ENCODE assay signal across 11 cellular contexts in the genomic region with DNA sequence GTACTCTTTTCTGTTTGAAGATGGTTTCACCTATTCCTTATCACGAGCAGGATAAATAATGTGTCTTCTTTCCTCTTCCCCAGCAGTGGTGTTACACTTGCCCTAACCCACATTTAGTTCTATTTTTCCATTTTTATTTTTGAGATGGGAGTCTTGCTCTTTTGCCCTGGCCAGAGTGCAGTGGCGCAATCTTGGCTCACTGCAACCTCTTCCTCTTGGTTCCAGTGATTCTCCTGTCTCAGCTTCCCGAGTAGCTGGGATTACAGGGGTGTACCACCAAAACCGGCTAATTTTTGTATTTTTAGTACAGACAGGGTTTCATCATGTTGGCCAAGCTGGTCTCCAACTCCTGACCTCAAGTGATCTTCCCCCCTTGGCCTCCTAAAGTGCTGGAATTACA.
DNase-seq lines count a peak whose midpoint lies in the region; ATAC-seq, FAIRE-seq and TF ChIP-seq lines count a peak whose summit lies in the region.
"Had no signal": no experiment of that assay in that cellular context is flagged by ENCODE, and none has a peak within 500 bp of the region (broad histone marks: within the 10 kb centered on the region; RNA-seq: fewer than 3 reads in every experiment).

No MANE protein-coding gene starts in this region.

- no peak for FAIRE-seq in pancreas (lab: Jason Lieb, UNC)

- BruUV-seq in MCF 10A (replicated peaks; lab: Mats Ljungman, UMichigan): no TSS peak
- BruUV-seq in mammary epithelial cell (replicated peaks; lab: Mats Ljungman, UMichigan): no TSS peak

- POLR2A ChIA-PET in MCF 10A (lab: Yijun Ruan, JAX): interaction anchor here (0.6 to 2.2 kb wide), 7 partner anchors 11 to 372 kb away, joined by 3 to 8 read pairs (median 4); a partner anchor contains a TSS

- H3K4me2 ChIP-seq in mammary epithelial cell (ENCODE audit: insufficient read depth, low read depth, low read length): no peak overlapping the region

- TF ChIP-seq POLR2A in vagina (IDR thresholded peaks at IDR 0.05): no peak

- H4K20me1 ChIP-seq in mammary epithelial cell (ENCODE audit: insufficient read depth, low read length): no peaks in the 10 kb centered on the region

- H3K9me3 ChIP-seq in mammary epithelial cell (replicated peaks; ENCODE audit: insufficient read depth, low read length) (no peaks in the 10 kb centered on the region), cardiac muscle cell (ENCODE audit: low read depth) (no peaks in the 10 kb centered on the region), pancreas (no peaks in the 10 kb centered on the region), vagina (no peaks in the 10 kb centered on the region)

- no peak overlapping the region for H3K9ac ChIP-seq in mammary epithelial cell (ENCODE audit: insufficient read depth, low read length)

- H3K9me3 Mint-ChIP-seq in MCF 10A (ENCODE audit: unreplicated experiment): no peaks in the 10 kb centered on the region

- ATAC-seq in pancreas (no peak), HG03457 (IDR thresholded peaks at IDR 0.05; ENCODE audit: unreplicated experiment) (no peak), HG03521 (IDR thresholded peaks at IDR 0.05; ENCODE audit: unreplicated experiment) (no peak)

- H3K4me1 ChIP-seq in mammary epithelial cell (ENCODE audit: insufficient read depth, low read length): no peaks in the 10 kb centered on the region
- peaks cover 41% of the 10 kb centered on the region for H3K4me1 ChIP-seq in cardiac muscle cell (ENCODE audit: low read depth)
- peaks cover 18 to 47% (median 42%) of the 10 kb centered on the region in 3 donors for H3K4me1 ChIP-seq in pancreas
- peaks cover 29% of the 10 kb centered on the region for H3K4me1 ChIP-seq in vagina

- dilution Hi-C loops in mammary epithelial cell (cut with HindIII; ENCODE audit: low sequenced_read_pairs): no loop called here

- no peaks in the 10 kb centered on the region for H3K79me2 ChIP-seq in mammary epithelial cell (ENCODE audit: insufficient read depth, low read length)

- H3K36me3 Mint-ChIP-seq in MCF 10A (ENCODE audit: insufficient read depth, unreplicated experiment): no peaks in the 10 kb centered on the region

- DNase-seq in MCF 10A (ENCODE audit: unreplicated experiment) (peak; percentile 13), mammary epithelial cell (no peak), cardiac muscle cell (ENCODE audit: low read depth in 1 of 2, low spot score in 1 of 2) (peak in 1 of 2 donors; percentile 21), pancreas (no peak), vagina (ENCODE audit: extremely low spot score in 2 of 2) (no peak), activated gamma-delta T cell treated with Interleukin-2 at 50 U/mL for 16 hours (no peak)
- DNase-seq: activated CD4-positive, alpha-beta T cell treated with anti-CD3 and anti-CD28 coated beads, Interleukin-2, amount 10 ng/mL, durations not matched to agents 7 days and 5 days; activated naive CD4-positive, alpha-beta T cell treated with Interleukin-2 at 50 U/mL for 16 hours; DND-41 had no signal

- in situ Hi-C loops in mammary epithelial cell (cut with MboI; ENCODE audit: low sequenced_read_pairs in 2 of 2): no loop called here

- H3K4me3 ChIP-seq in mammary epithelial cell (replicated peaks in 1 of 3; ENCODE audit: insufficient read depth in 1 of 3, low read depth in 2 of 3, low read length in 3 of 3): no peak overlapping the region
- H3K4me3 ChIP-seq in cardiac muscle cell: no peak overlapping the region
- H3K4me3 ChIP-seq in pancreas: no peak overlapping the region
- no peak overlapping the region for H3K4me3 ChIP-seq in vagina

- no peak overlapping the region for H3K4me3 Mint-ChIP-seq in MCF 10A (ENCODE audit: unreplicated experiment)
- H3K4me3 Mint-ChIP-seq: activated CD4-positive, alpha-beta T cell treated with anti-CD3 and anti-CD28 coated beads, Interleukin-2, amount 10 ng/mL, durations not matched to agents 7 days and 5 days had no signal

- H3K27me3 Mint-ChIP-seq in MCF 10A (ENCODE audit: insufficient read depth, unreplicated experiment): no peaks in the 10 kb centered on the region
- H3K27me3 Mint-ChIP-seq: activated CD4-positive, alpha-beta T cell treated with anti-CD3 and anti-CD28 coated beads, Interleukin-2, amount 10 ng/mL, durations not matched to agents 7 days and 5 days had no signal

- intact Hi-C loops in MCF 10A (cut with micrococcal nuclease) (loop anchor here (10.0 kb wide), 1 partner anchor 374 kb away; a partner anchor contains a TSS), mammary epithelial cell (cut with micrococcal nuclease) (no loop called here), pancreas (cut with DNase I) (no loop called here), vagina (cut with DNase I) (loop anchor here (1.0 kb wide), 1 partner anchor 33 kb away; no protein-coding TSS in a partner anchor)

- no peak overlapping the region for H2AFZ ChIP-seq in mammary epithelial cell (ENCODE audit: low read depth, low read length)

- peaks cover 25% of the 10 kb centered on the region for H3K4me1 Mint-ChIP-seq in MCF 10A (ENCODE audit: insufficient read depth, unreplicated experiment)

- CTCF ChIA-PET in MCF 10A (lab: Yijun Ruan, JAX) (interaction anchor here (0.6 to 0.8 kb wide), 5 partner anchors 14 to 1720 kb away, joined by 3 to 4 read pairs (median 3); no protein-coding TSS in a partner anchor), mammary epithelial cell (lab: Charles Lee; ENCODE audit: low non-redundant PET) (no interaction called here)

- no peaks in the 10 kb centered on the region for H3K27me3 ChIP-seq in mammary epithelial cell (ENCODE audit: insufficient read depth, low read length)
- no peaks in the 10 kb centered on the region for H3K27me3 ChIP-seq in cardiac muscle cell
- no peaks in the 10 kb centered on the region for H3K27me3 ChIP-seq in pancreas
- no peaks in the 10 kb centered on the region for H3K27me3 ChIP-seq in vagina

- H3K27ac ChIP-seq in mammary epithelial cell (ENCODE audit: insufficient read depth, low read depth, low read length) (no peak overlapping the region), cardiac muscle cell (peak overlapping the region; percentile 84), pancreas (peak overlapping the region in 3 of 4 donors; percentile 3 to 68 (median 13)), vagina (peak overlapping the region; percentile 7)

- TF ChIP-seq CTCF in MCF 10A (IDR thresholded peaks at IDR 0.05; ENCODE audit: unreplicated experiment): no peak
- TF ChIP-seq CTCF in mammary epithelial cell (conservative IDR thresholded peaks at IDR 0.05 in 1 of 2, IDR thresholded peaks at IDR 0.05 in 1 of 2; ENCODE audit: extremely low read depth in 1 of 2, insufficient read depth in 1 of 2, low read depth in 1 of 2, low read length in 2 of 2): no peak
- no peak for TF ChIP-seq CTCF in cardiac muscle cell (IDR thresholded peaks at IDR 0.05; ENCODE audit: low read depth, low read length)
- TF ChIP-seq CTCF in pancreas (IDR thresholded peaks at IDR 0.05): no peak
- no peak for TF ChIP-seq CTCF in vagina (IDR thresholded peaks at IDR 0.05)

- peak overlapping the region; percentile 93 for H3K27ac Mint-ChIP-seq in MCF 10A (ENCODE audit: low read depth, unreplicated experiment)
- H3K27ac Mint-ChIP-seq: activated CD4-positive, alpha-beta T cell treated with anti-CD3 and anti-CD28 coated beads, Interleukin-2, amount 10 ng/mL, durations not matched to agents 7 days and 5 days had no signal

- WGBS in mammary epithelial cell (ENCODE audit: low coverage, missing lambda C conversion rate): 88% methylated on average over 4 of the region's 4 CpGs
- WGBS in pancreas, 2 donors: 91 to 93% methylated on average over 4 of the region's 4 CpGs

- H3K36me3 ChIP-seq in mammary epithelial cell (ENCODE audit: insufficient read depth, low read length): no peaks in the 10 kb centered on the region
- no peaks in the 10 kb centered on the region for H3K36me3 ChIP-seq in cardiac muscle cell
- H3K36me3 ChIP-seq in pancreas: no peaks in the 10 kb centered on the region
- no peaks in the 10 kb centered on the region for H3K36me3 ChIP-seq in vagina

Comparison
In these comparisons a context has a peak if more than half of its experiments do, and no peak if none do; other contexts are left out.
1. intact Hi-C loops: an anchor here in MCF 10A (10.0 kb wide) and vagina (1.0 kb wide); none called in mammary epithelial cell and pancreas.